In the genomic region with DNA sequence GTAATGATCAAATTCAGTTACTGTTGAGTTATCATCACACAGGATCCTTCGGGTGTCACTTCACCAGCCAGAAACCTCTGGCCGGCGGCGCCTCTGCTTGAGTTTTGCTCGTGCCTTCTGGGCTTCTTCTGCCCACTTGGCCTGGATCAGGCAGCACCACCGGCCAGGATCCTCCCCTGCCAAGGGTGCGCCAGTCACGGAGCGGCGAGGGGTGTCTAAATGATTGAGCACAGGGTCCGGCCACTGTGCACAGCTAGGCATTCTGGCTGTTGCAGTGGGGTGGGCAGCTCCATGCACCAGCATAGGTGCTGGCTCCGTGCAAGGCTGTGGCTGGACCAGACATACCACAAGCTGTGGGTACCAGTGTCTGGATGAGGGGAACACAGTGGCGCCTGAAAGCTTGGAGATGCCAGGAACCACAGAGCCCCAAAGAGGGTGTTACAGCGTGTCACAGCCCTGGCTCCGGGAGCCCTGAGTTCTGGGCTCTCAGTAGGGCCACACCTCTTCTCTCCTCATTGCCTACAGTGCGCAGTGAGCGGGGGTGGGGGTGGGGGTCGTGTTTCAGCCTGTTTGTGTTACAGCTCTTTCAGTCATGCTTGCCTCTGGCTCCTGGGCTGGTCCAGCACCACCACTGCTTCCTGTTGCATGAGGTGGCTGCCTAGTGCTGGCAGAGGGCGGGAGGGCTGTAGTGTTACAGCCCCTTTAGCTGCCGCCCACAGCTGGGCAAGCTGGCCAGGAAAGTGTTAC, we compare ENCODE assay signal across 2 cellular contexts.
TF ChIP-seq lines count a peak whose summit lies in the region.

No MANE protein-coding gene starts in this region.

TF ChIP-seq in A549, 52 proteins besides CTCF, POLR2A, EP300 and RAD21:
- TF ChIP-seq FOSB (CRISPR knock-in tag; IDR thresholded peaks at IDR 0.05) (no peak), CHD2 (IDR thresholded peaks at IDR 0.05; ENCODE audit: low read length, partially characterized antibody) (no peak), ESRRA (IDR thresholded peaks at IDR 0.05; ENCODE audit: borderline replicate concordance, low read length) (no peak), RFX5 (IDR thresholded peaks at IDR 0.05) (no peak), HOXB13 (CRISPR knock-in tag; IDR thresholded peaks at IDR 0.05; ENCODE audit: low read depth) (no peak)
- TF ChIP-seq, protein P1, sequence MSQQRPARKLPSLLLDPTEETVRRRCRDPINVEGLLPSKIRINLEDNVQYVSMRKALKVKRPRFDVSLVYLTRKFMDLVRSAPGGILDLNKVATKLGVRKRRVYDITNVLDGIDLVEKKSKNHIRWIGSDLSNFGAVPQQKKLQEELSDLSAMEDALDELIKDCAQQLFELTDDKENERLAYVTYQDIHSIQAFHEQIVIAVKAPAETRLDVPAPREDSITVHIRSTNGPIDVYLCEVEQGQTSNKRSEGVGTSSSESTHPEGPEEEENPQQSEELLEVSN (IDR thresholded peaks at IDR 0.05; ENCODE audit: borderline replicate concordance, low read depth): no peak
TF ChIP-seq in A549: peak in this region for 0.

TF ChIP-seq in H1, 55 proteins besides CTCF, POLR2A, EP300 and RAD21:
- TF ChIP-seq POLR2AphosphoS5 (IDR thresholded peaks at IDR 0.05; ENCODE audit: low read depth, low read length) (no peak), EGR1 (IDR thresholded peaks at IDR 0.05; ENCODE audit: borderline replicate concordance, low read depth, low read length) (no peak), CHD7 (IDR thresholded peaks at IDR 0.05; ENCODE audit: insufficient replicate concordance, low read length) (no peak), SIX5 (IDR thresholded peaks at IDR 0.05; ENCODE audit: low read depth, low read length) (no peak), BRCA1 (IDR thresholded peaks at IDR 0.05; ENCODE audit: low read depth, low read length) (no peak), EZH2 (IDR thresholded peaks at IDR 0.05; ENCODE audit: low read depth, low read length, severe bottlenecking) (no peak), CREB1 (IDR thresholded peaks at IDR 0.05) (no peak), NANOG (IDR thresholded peaks at IDR 0.05; ENCODE audit: insufficient read depth, low read depth, low read length, poor library complexity, severe bottlenecking) (no peak), KDM4A (IDR thresholded peaks at IDR 0.05; ENCODE audit: low read depth, low read length, severe bottlenecking) (no peak), CHD2 (IDR thresholded peaks at IDR 0.05; ENCODE audit: low read length) (no peak), SP4 (IDR thresholded peaks at IDR 0.05; ENCODE audit: low read length) (no peak), ZNF274 (IDR thresholded peaks at IDR 0.05; ENCODE audit: borderline replicate concordance, extremely low read depth, low read length) (no peak), TCF12 (IDR thresholded peaks at IDR 0.05; ENCODE audit: low read depth, low read length) (no peak), TBP (IDR thresholded peaks at IDR 0.05; ENCODE audit: low read depth, low read length) (no peak), CBX5 (IDR thresholded peaks at IDR 0.05; ENCODE audit: low read depth, low read length) (no peak), ASH2L (IDR thresholded peaks at IDR 0.05; ENCODE audit: low read length) (no peak)
- TF ChIP-seq, protein P2, sequence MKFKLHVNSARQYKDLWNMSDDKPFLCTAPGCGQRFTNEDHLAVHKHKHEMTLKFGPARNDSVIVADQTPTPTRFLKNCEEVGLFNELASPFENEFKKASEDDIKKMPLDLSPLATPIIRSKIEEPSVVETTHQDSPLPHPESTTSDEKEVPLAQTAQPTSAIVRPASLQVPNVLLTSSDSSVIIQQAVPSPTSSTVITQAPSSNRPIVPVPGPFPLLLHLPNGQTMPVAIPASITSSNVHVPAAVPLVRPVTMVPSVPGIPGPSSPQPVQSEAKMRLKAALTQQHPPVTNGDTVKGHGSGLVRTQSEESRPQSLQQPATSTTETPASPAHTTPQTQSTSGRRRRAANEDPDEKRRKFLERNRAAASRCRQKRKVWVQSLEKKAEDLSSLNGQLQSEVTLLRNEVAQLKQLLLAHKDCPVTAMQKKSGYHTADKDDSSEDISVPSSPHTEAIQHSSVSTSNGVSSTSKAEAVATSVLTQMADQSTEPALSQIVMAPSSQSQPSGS (IDR thresholded peaks at IDR 0.05; ENCODE audit: low read length): no peak
- TF ChIP-seq, protein P3, sequence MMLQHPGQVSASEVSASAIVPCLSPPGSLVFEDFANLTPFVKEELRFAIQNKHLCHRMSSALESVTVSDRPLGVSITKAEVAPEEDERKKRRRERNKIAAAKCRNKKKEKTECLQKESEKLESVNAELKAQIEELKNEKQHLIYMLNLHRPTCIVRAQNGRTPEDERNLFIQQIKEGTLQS (IDR thresholded peaks at IDR 0.05; ENCODE audit: insufficient read depth, low read depth, low read length): no peak
TF ChIP-seq in H1: peak in this region for 0.
